Comparison of ENCODE assay signal across 9 cellular contexts in the genomic region with DNA sequence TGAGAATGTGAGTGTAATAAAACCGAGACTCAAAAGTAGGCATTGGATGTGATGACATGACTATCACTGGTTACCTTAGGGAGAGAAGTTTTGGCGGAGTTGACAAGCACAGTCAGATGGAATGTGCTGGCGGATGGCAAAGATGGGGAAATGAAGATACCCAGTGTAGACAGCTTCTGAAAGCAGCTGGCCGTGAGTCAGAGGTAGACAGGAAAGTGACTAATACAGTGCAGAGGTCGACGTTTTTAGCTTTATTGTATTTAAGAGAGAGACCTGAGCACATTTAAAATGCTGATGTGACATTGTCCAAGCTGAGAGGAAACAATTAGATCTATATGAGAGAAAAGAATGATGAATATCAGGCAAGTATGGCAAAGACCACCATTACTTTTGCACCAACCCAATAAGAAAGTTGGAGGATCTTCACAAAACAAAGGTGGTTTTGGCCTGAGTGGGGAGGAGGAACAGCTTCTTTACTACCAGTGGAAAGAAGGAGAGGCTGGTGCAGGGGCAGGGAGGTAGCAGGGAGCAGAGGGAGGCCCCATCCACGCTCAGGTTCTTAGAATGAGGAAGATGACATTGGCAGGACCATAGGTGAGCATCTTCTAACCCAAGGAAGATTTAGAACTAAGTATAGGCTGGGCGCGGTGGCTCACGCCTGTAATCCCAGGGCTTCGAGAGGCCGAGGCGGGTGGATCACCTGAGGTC. TPM values are rescaled to one million over a fixed set of nuclear protein-coding genes. Genes with fewer than 3 reads are reported as not detected.
DNase-seq lines count a peak whose midpoint lies in the region; ATAC-seq, FAIRE-seq and TF ChIP-seq lines count a peak whose summit lies in the region.
"Had no signal": no experiment of that assay in that cellular context is flagged by ENCODE, and none has a peak within 500 bp of the region (broad histone marks: within the 10 kb centered on the region; RNA-seq: fewer than 3 reads in every experiment).

No MANE protein-coding gene starts in this region.

- no peaks in the 10 kb centered on the region for H3K27me3 ChIP-seq in A673 (replicated peaks; ENCODE audit: insufficient read depth, low read depth, low read length, poor library complexity)
- H3K27me3 ChIP-seq in keratinocyte (ENCODE audit: control insufficient read depth, extremely low read depth, insufficient read depth, low read length) = no peaks in the 10 kb centered on the region
- H3K27me3 ChIP-seq in CD4-positive, alpha-beta memory T cell (ENCODE audit: insufficient read depth, low read length) = no peaks in the 10 kb centered on the region

- H3K27ac Mint-ChIP-seq in CD4-positive, alpha-beta memory T cell = no peak overlapping the region
- H3K27ac Mint-ChIP-seq: stimulated activated naive CD8-positive, alpha-beta T cell treated with anti-CD3 and anti-CD28 coated beads, Interleukin-15, Interleukin-2, amounts not matched to agents 100 ng/mL and 50 ng/mL, for 24 hours had no signal

- H3K9me1 ChIP-seq in keratinocyte (ENCODE audit: control insufficient read depth, extremely low read depth, insufficient read depth, low read length) = no peaks in the 10 kb centered on the region

- H3K36me3 ChIP-seq in A673 (ENCODE audit: insufficient read depth, low read length, poor library complexity, severe bottlenecking) (no peaks in the 10 kb centered on the region), keratinocyte (ENCODE audit: control insufficient read depth in 2 of 2, extremely low read depth in 1 of 2, insufficient read depth in 2 of 2, low read length in 2 of 2) (no peaks in the 10 kb centered on the region)
- H3K36me3 ChIP-seq in CD4-positive, alpha-beta memory T cell (ENCODE audit: insufficient read depth, low read length) = no peaks in the 10 kb centered on the region

- H3K4me3 Mint-ChIP-seq in CD4-positive, alpha-beta memory T cell = no peak overlapping the region
- H3K4me3 Mint-ChIP-seq: stimulated activated naive CD8-positive, alpha-beta T cell treated with anti-CD3 and anti-CD28 coated beads, Interleukin-15, Interleukin-2, amounts not matched to agents 100 ng/mL and 50 ng/mL, for 24 hours had no signal

- H3K4me1 ChIP-seq in A673 (ENCODE audit: insufficient read depth, low read length, poor library complexity, severe bottlenecking) = no peaks in the 10 kb centered on the region
- H3K4me1 ChIP-seq in keratinocyte (ENCODE audit: control insufficient read depth, extremely low read depth, insufficient read depth, low read length) = peaks cover 13% of the 10 kb centered on the region
- no peaks in the 10 kb centered on the region for H3K4me1 ChIP-seq in CD4-positive, alpha-beta memory T cell (ENCODE audit: insufficient read depth, low read length)

- peak overlapping the region; percentile 47 for H2AFZ ChIP-seq in keratinocyte (ENCODE audit: control insufficient read depth, low read length)

- H3K4me2 ChIP-seq in keratinocyte (ENCODE audit: control insufficient read depth, extremely low read depth, insufficient read depth, low read depth, low read length) = peak overlapping the region; percentile 35

- POLR2A ChIA-PET in A673 (lab: Charles Lee; ENCODE audit: low non-redundant PET) = no interaction called here
- POLR2A ChIA-PET in CD4-positive, alpha-beta memory T cell (lab: Charles Lee; ENCODE audit: partially characterized antibody) = no interaction called here

- no peaks in the 10 kb centered on the region for H4K20me1 ChIP-seq in keratinocyte (ENCODE audit: control insufficient read depth, extremely low read depth, insufficient read depth, low read length)

- no peaks in the 10 kb centered on the region for H3K4me1 Mint-ChIP-seq in CD4-positive, alpha-beta memory T cell

- DNase-seq in A673 (ENCODE audit: low spot score) (peak; percentile 42), keratinocyte (ENCODE audit: low read depth, low spot score) (peak; percentile 75), KBM-7 (no peak), NCI-H187 (lab: John Stamatoyannopoulos, UW) (no peak)
- DNase-seq in CD4-positive, alpha-beta memory T cell = no peak

- H3K9me3 ChIP-seq in A673 (ENCODE audit: low read depth, low read length, poor library complexity, severe bottlenecking) (no peaks in the 10 kb centered on the region), keratinocyte (ENCODE audit: control insufficient read depth, low read depth, low read length) (no peaks in the 10 kb centered on the region)
- H3K9me3 ChIP-seq in CD4-positive, alpha-beta memory T cell (ENCODE audit: control insufficient read depth in 1 of 2, low read length in 2 of 2) = no peaks in the 10 kb centered on the region

- peak; percentile 92 for ATAC-seq in GM21717 (IDR thresholded peaks at IDR 0.05; ENCODE audit: unreplicated experiment)
- ATAC-seq in SK-N-SH treated with all-trans-retinoic acid at 6 μM for 48 hours = peak; percentile 99
- no peak for ATAC-seq in GM18519 (IDR thresholded peaks at IDR 0.05; ENCODE audit: low FRiP score, unreplicated experiment)

- peaks cover under 1 to 7% of the 10 kb centered on the region in 2 donors for H3K27me3 Mint-ChIP-seq in CD4-positive, alpha-beta memory T cell

- peak; percentile 100 for FAIRE-seq in keratinocyte (lab: Jason Lieb, UNC)

- H3K27ac ChIP-seq in A673 (ENCODE audit: low read depth, low read length, poor library complexity, severe bottlenecking) (no peak overlapping the region), keratinocyte (ENCODE audit: control insufficient read depth, insufficient read depth, low read length) (peak overlapping the region; percentile 61)
- no peak overlapping the region for H3K27ac ChIP-seq in CD4-positive, alpha-beta memory T cell (ENCODE audit: low read depth, low read length)

- CTCF ChIA-PET in A673 (lab: Charles Lee) = no interaction called here
- CTCF ChIA-PET in CD4-positive, alpha-beta memory T cell (lab: Charles Lee; ENCODE audit: partially characterized antibody) = no interaction called here

- BruUV-seq in A673 (replicated peaks; lab: Mats Ljungman, UMichigan) = no TSS peak

- in situ Hi-C loops in KBM-7 (cut with MboI; ENCODE audit: low pct_unique_long_range_greater_than_20kb, low sequenced_read_pairs) = no loop called here

- H3K36me3 Mint-ChIP-seq in CD4-positive, alpha-beta memory T cell = no peaks in the 10 kb centered on the region

- intact Hi-C loops in A673 (cut with micrococcal nuclease; ENCODE audit: unreplicated experiment) = no loop called here
- intact Hi-C loops in CD4-positive, alpha-beta memory T cell (cut with micrococcal nuclease) = no loop called here

- peaks cover 0 to 2% (median 0%) of the 10 kb centered on the region in 8 donors for H3K9me3 Mint-ChIP-seq in CD4-positive, alpha-beta memory T cell
- H3K9me3 Mint-ChIP-seq: stimulated activated naive CD8-positive, alpha-beta T cell treated with anti-CD3 and anti-CD28 coated beads, Interleukin-15, Interleukin-2, amounts not matched to agents 100 ng/mL and 50 ng/mL, for 24 hours had no signal

- dilution Hi-C loops in keratinocyte (cut with MboI; ENCODE audit: extremely low pct_ligation_motif_present, low sequenced_read_pairs) = no loop called here

- H3K4me3 ChIP-seq in A673 (ENCODE audit: low read depth, low read length, poor library complexity, severe bottlenecking) (no peak overlapping the region), keratinocyte (ENCODE audit: control insufficient read depth in 2 of 3, extremely low read depth in 1 of 3, insufficient read depth in 2 of 3, low read depth in 1 of 3, low read length in 3 of 3) (no peak overlapping the region)
- no peak overlapping the region for H3K4me3 ChIP-seq in CD4-positive, alpha-beta memory T cell (ENCODE audit: low read length in 2 of 2)

- H3K9ac ChIP-seq in keratinocyte (ENCODE audit: control insufficient read depth, extremely low read depth, insufficient read depth, low read length) = no peak overlapping the region

- no peaks in the 10 kb centered on the region for H3K79me2 ChIP-seq in keratinocyte (ENCODE audit: control insufficient read depth, insufficient read depth, low read length)

- TF ChIP-seq CTCF in A673 (conservative IDR thresholded peaks at IDR 0.05; ENCODE audit: low read depth, low read length) = no peak
- no peak for TF ChIP-seq CTCF in keratinocyte (optimal IDR thresholded peaks at IDR 0.05 in 1 of 3, IDR thresholded peaks at IDR 0.05 in 1 of 3, conservative IDR thresholded peaks at IDR 0.05 in 1 of 3; ENCODE audit: extremely low read depth in 1 of 3, insufficient read depth in 2 of 3, low read length in 3 of 3)

TF ChIP-seq in SK-N-SH treated with all-trans-retinoic acid at 6 μM for 48 hours, 23 proteins besides CTCF, POLR2A, EP300 and RAD21 (continues in another document):
- TF ChIP-seq ZFP3 (CRISPR knock-in tag; IDR thresholded peaks at IDR 0.05) = no peak
- TF ChIP-seq BACH2 (CRISPR knock-in tag; IDR thresholded peaks at IDR 0.05; ENCODE audit: borderline replicate concordance) = no peak
- TF ChIP-seq GLIS3 (CRISPR knock-in tag; IDR thresholded peaks at IDR 0.05) = no peak
- no peak for TF ChIP-seq ARNTL (CRISPR knock-in tag; IDR thresholded peaks at IDR 0.05; ENCODE audit: borderline replicate concordance, low read depth)
- TF ChIP-seq ISL1 (CRISPR knock-in tag; IDR thresholded peaks at IDR 0.05) = no peak
- no peak for TF ChIP-seq ZNF565 (CRISPR knock-in tag; conservative IDR thresholded peaks at IDR 0.05; ENCODE audit: low read depth)
- TF ChIP-seq TOX (CRISPR knock-in tag; IDR thresholded peaks at IDR 0.05; ENCODE audit: borderline replicate concordance) = no peak
- TF ChIP-seq ZNF70 (CRISPR knock-in tag; IDR thresholded peaks at IDR 0.05) = no peak

RNA-seq across cellular contexts. Expression of gene KCNIP1, which starts 36.7 kb away (rescaled TPM):
- total RNA-seq in A673 (2021) = 3.6 and 3.7 TPM in 2 replicates
- not detected in 3 replicates for polyA plus RNA-seq in keratinocyte
- polyA plus RNA-seq in keratinocyte (2011; ENCODE audit: low read depth) = not detected
- not detected in 2 replicates for polyA plus RNA-seq in keratinocyte (2011; cell fraction: cytosol; rRNA removed)
- not detected in 2 replicates for polyA plus RNA-seq in keratinocyte (2011; cell fraction: nucleus; rRNA removed)
- not detected in 2 replicates for polyA plus RNA-seq in keratinocyte (2012; ENCODE audit: low replicate concordance)
- not detected in 3 replicates for polyA minus RNA-seq in keratinocyte
- polyA minus RNA-seq in keratinocyte (2011; cell fraction: cytosol; rRNA and poly(A)+ RNA removed) = not detected
- not detected in 2 replicates for polyA minus RNA-seq in keratinocyte (2011; cell fraction: nucleus; rRNA and poly(A)+ RNA removed)
- total RNA-seq in CD4-positive, alpha-beta memory T cell = not detected
- polyA plus RNA-seq in CD4-positive, alpha-beta memory T cell = not detected

Comparison
In these comparisons a context has a peak if more than half of its experiments do, and no peak if none do; other contexts are left out.
1. DNase-seq: peak in A673 (single experiment) and keratinocyte (single experiment); none in KBM-7 (single experiment), NCI-H187 (0 of 2) and CD4-positive, alpha-beta memory T cell (0 of 5).